In genomic region chr12:5083955-5084849, GRCh38 we compare ENCODE assay signal across 8 cellular contexts. TPM values are rescaled to one million over a fixed set of nuclear protein-coding genes. Genes with fewer than 3 reads are reported as not detected.
DNase-seq lines count a peak whose midpoint lies in the region; ATAC-seq and TF ChIP-seq lines count a peak whose summit lies in the region.

No MANE protein-coding gene starts in this region.

- no peaks in the 10 kb centered on the region for H3K27me3 ChIP-seq in upper lobe of right lung

- no peaks in the 10 kb centered on the region for H3K4me1 ChIP-seq in upper lobe of right lung

- DNase-seq in GM19238 (ENCODE audit: insufficient read length, low spot score) (peak; percentile 47), NCI-H446 (lab: John Stamatoyannopoulos, UW) (peak; percentile 63 to 77), T47D (ENCODE audit: low read depth in 1 of 2, low spot score in 1 of 2) (peak; percentile 12 to 33), left colon (no peak), upper lobe of right lung (no peak)
- DNase-seq in stimulated activated CD4-positive, alpha-beta T cell treated with anti-CD3 and anti-CD28 coated beads, Interleukin-4, amount 100 ng/mL, for 4 hours: no peak

- peak; percentile 56 for ATAC-seq in left colon
- peak; percentile 55 for ATAC-seq in upper lobe of right lung
- ATAC-seq in HG02763 (IDR thresholded peaks at IDR 0.05; ENCODE audit: unreplicated experiment): no peak

- TF ChIP-seq CTCF in C4-2B (conservative IDR thresholded peaks at IDR 0.05) (peak; percentile 86), upper lobe of right lung (IDR thresholded peaks at IDR 0.05) (peak; percentile 69)

- no peak overlapping the region for H3K4me3 ChIP-seq in upper lobe of right lung

- intact Hi-C loops in left colon (cut with DNase I, micrococcal nuclease): loop anchor here in 1 of 2 donors (2.0 to 5.0 kb wide), 2 partner anchors 61 to 227 kb away; no protein-coding TSS in a partner anchor
- intact Hi-C loops in upper lobe of right lung (cut with DNase I): loop anchor here (10.0 kb wide), 1 partner anchor 59 kb away; no protein-coding TSS in a partner anchor

- no peaks in the 10 kb centered on the region for H3K9me3 ChIP-seq in upper lobe of right lung

- no peaks in the 10 kb centered on the region for H3K36me3 ChIP-seq in upper lobe of right lung

- in situ Hi-C loops in T47D (cut with HindIII; ENCODE audit: low pct_unique_long_range_greater_than_20kb, low sequenced_read_pairs): no loop called here

- H3K27ac ChIP-seq in C4-2B: no peak overlapping the region
- H3K27ac ChIP-seq in upper lobe of right lung: no peak overlapping the region

RNA-seq across cellular contexts. Expression of gene KCNA5, which starts 40.5 kb away (rescaled TPM):
- total RNA-seq in left colon (under 1 TPM; 0.18 to 0.95 TPM), upper lobe of right lung (1.8 TPM)

Comparison
In these comparisons a context has a peak if more than half of its experiments do, and no peak if none do; other contexts are left out.
1. DNase-seq: peak in GM19238 (single experiment), NCI-H446 (2 of 2) and T47D (2 of 2); none in left colon (0 of 2), upper lobe of right lung (single experiment) and stimulated activated CD4-positive, alpha-beta T cell treated with anti-CD3 and anti-CD28 coated beads, Interleukin-4, amount 100 ng/mL, for 4 hours (0 of 2).